In the genomic region with DNA sequence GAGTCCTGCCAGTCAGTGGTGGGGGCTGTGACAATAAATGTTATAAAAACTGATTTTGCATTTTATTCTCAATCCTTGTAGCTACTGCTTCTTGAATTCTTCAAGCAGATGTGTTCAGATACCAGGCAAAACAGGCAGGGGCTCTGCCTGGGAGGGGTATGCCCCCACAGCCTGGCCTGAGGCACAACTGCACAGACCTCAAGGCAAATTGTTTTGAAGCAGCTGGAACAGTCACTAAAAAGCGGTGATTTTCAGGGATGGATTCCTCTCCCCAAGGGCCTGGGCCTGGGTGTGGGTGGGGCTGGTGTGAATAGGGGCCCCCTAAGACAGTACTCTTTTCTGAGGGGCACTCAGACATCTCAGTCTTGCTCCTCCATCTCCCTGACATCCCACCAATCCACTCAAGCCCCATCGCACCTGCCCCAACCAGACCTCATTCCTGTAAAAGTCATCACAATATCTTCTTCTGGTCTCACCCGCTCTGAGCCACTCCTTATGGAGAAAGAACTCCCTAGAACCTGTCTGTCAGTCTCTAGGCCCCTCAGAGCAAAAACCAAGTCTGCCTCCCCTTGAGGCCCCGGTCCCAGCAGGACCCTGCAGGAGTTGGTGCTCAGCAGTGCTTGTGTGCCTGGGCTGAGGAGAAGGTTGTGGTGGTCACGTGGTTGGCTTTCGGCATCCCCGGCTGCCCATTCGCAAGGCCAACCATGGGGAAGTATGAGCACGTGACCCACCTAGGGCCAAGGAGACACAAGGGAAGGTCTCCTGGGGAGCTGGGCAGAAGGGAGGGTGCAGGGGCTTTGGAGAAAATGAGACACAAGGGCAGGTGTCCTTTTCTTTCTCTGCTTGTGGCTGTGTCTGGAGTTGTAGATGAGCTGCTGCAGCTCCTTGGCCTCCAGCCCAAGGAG, we compare ENCODE assay signal across 13 cellular contexts. TPM values are rescaled to one million over a fixed set of nuclear protein-coding genes. Genes with fewer than 3 reads are reported as not detected.
DNase-seq lines count a peak whose midpoint lies in the region; ATAC-seq and TF ChIP-seq lines count a peak whose summit lies in the region.
"Had no signal": no experiment of that assay in that cellular context is flagged by ENCODE, and none has a peak within 500 bp of the region (broad histone marks: within the 10 kb centered on the region; RNA-seq: fewer than 3 reads in every experiment).

No MANE protein-coding gene starts in this region.

- no peak overlapping the region for H3K4me3 Mint-ChIP-seq in activated naive CD8-positive, alpha-beta T cell treated with anti-CD3 and anti-CD28 coated beads, Interleukin-2, amount 50 U/mL, for 24 hours
- H3K4me3 Mint-ChIP-seq: activated naive CD8-positive, alpha-beta T cell treated with anti-CD3 and anti-CD28 coated beads, Interleukin-2, amount 10 ng/mL, durations not matched to agents 7 days and 5 days had no signal

- intact Hi-C loops in spleen (cut with DNase I; ENCODE audit: low total_unique reads): no loop called here

- no peaks in the 10 kb centered on the region for H3K9me3 Mint-ChIP-seq in activated naive CD8-positive, alpha-beta T cell treated with anti-CD3 and anti-CD28 coated beads, Interleukin-2, amount 50 U/mL, for 24 hours
- H3K9me3 Mint-ChIP-seq: activated naive CD8-positive, alpha-beta T cell treated with anti-CD3 and anti-CD28 coated beads, Interleukin-2, amount 10 ng/mL, durations not matched to agents 7 days and 5 days had no signal

- H3K4me1 Mint-ChIP-seq in activated naive CD8-positive, alpha-beta T cell treated with anti-CD3 and anti-CD28 coated beads, Interleukin-2, amount 50 U/mL, for 24 hours: peaks cover 66% of the 10 kb centered on the region

- peaks cover 16 to 95% (median 71%) of the 10 kb centered on the region in 6 donors for H3K4me1 ChIP-seq in spleen

- DNase-seq in activated T-cell treated with anti-CD3 and anti-CD28 coated beads, Interleukin-2, amount 50 U/mL, for 48 hours: peak; percentile 17 to 18
- DNase-seq in activated T-cell treated with anti-CD3 and anti-CD28 coated beads for 4 hours (no peak), NOMO-1 (lab: John Stamatoyannopoulos, UW; ENCODE audit: unreplicated experiment in 2 of 2) (peak; percentile 29 to 68), spleen (peak; percentile 88)
- DNase-seq in activated naive CD8-positive, alpha-beta T cell treated with anti-CD3 and anti-CD28 coated beads, Interleukin-2, amount 50 U/mL, for 24 hours: no peak
- DNase-seq: activated naive CD8-positive, alpha-beta T cell treated with anti-CD3 and anti-CD28 coated beads, Interleukin-2, amount 10 ng/mL, durations not matched to agents 7 days and 5 days; cerebellar nuclear complex; NCI-H1105; NCI-H524 treated with DMSO at 0.1 percent for 48 hours had no signal

- WGBS in spleen, 5 donors: 55 to 87% (median 69%) methylated on average over 9 of the region's 9 CpGs

- no peak for ATAC-seq in activated naive CD8-positive, alpha-beta T cell treated with anti-CD3 and anti-CD28 coated beads, Interleukin-2, amount 50 U/mL, for 24 hours
- ATAC-seq in HG02798 (IDR thresholded peaks at IDR 0.05; ENCODE audit: poor library complexity, unreplicated experiment) (no peak), GM21390 (IDR thresholded peaks at IDR 0.05; ENCODE audit: unreplicated experiment) (no peak), GM18870 (IDR thresholded peaks at IDR 0.05; ENCODE audit: unreplicated experiment) (no peak)

- H3K4me3 ChIP-seq in spleen: no peak overlapping the region
- H3K4me3 ChIP-seq: esophagus muscularis mucosa had no signal

- H3K27ac Mint-ChIP-seq in activated naive CD8-positive, alpha-beta T cell treated with anti-CD3 and anti-CD28 coated beads, Interleukin-2, amount 50 U/mL, for 24 hours: peak overlapping the region; percentile 11

- TF ChIP-seq CTCF in spleen (IDR thresholded peaks at IDR 0.05 in 8 of 11, conservative IDR thresholded peaks at IDR 0.05 in 3 of 11): no peak

- no peaks in the 10 kb centered on the region for H3K36me3 Mint-ChIP-seq in activated naive CD8-positive, alpha-beta T cell treated with anti-CD3 and anti-CD28 coated beads, Interleukin-2, amount 50 U/mL, for 24 hours (ENCODE audit: low read depth)

- H3K36me3 ChIP-seq in spleen: no peaks in the 10 kb centered on the region
- H3K36me3 ChIP-seq: esophagus muscularis mucosa had no signal

- no peak for TF ChIP-seq POLR2A in spleen (IDR thresholded peaks at IDR 0.05)

- H3K27me3 Mint-ChIP-seq in activated naive CD8-positive, alpha-beta T cell treated with anti-CD3 and anti-CD28 coated beads, Interleukin-2, amount 50 U/mL, for 24 hours: peaks cover 1% of the 10 kb centered on the region
- H3K27me3 Mint-ChIP-seq: activated naive CD8-positive, alpha-beta T cell treated with anti-CD3 and anti-CD28 coated beads, Interleukin-2, amount 10 ng/mL, durations not matched to agents 7 days and 5 days had no signal

- H3K9me3 ChIP-seq in spleen: no peaks in the 10 kb centered on the region
- H3K9me3 ChIP-seq: esophagus muscularis mucosa had no signal

- H3K27me3 ChIP-seq in spleen (replicated peaks in 1 of 7): no peaks in the 10 kb centered on the region
- H3K27me3 ChIP-seq: esophagus muscularis mucosa had no signal

- H3K27ac ChIP-seq in spleen: peak overlapping the region in 6 of 8 donors; percentile 9 to 97 (median 91)
- H3K27ac ChIP-seq: esophagus muscularis mucosa had no signal

RNA-seq across cellular contexts. Expression of gene PSTPIP1, which starts 2.9 kb away (rescaled TPM):
- total RNA-seq in spleen: 100 to 1,000 TPM in 1 of 7 donors, 10 to 100 TPM in 6; 62.0 to 130 (median 82.6) TPM
- 100 to 1,000 TPM in 2 of 3 donors, 10 to 100 TPM in 1; 31.1 to 150 (median 115) TPM for polyA plus RNA-seq in spleen

Comparison
In these comparisons a context has a peak if more than half of its experiments do, and no peak if none do; other contexts are left out.
1. DNase-seq: peak in activated T-cell treated with anti-CD3 and anti-CD28 coated beads, Interleukin-2, amount 50 U/mL, for 48 hours (2 of 2), NOMO-1 (2 of 2) and spleen (single experiment); none in activated T-cell treated with anti-CD3 and anti-CD28 coated beads for 4 hours (single experiment) and activated naive CD8-positive, alpha-beta T cell treated with anti-CD3 and anti-CD28 coated beads, Interleukin-2, amount 50 U/mL, for 24 hours (single experiment).